ENCODE assay signal across 9 cellular contexts in genomic region chr10:110410329-110411046, GRCh38.
A peak's percentile ranks its signal among the peaks of the same experiment; 100 is the strongest.
DNase-seq lines count a peak whose midpoint lies in the region; ATAC-seq and TF ChIP-seq lines count a peak whose summit lies in the region.
"Had no signal": no experiment of that assay in that cellular context is flagged by ENCODE, and none has a peak within 500 bp of the region (broad histone marks: within the 10 kb centered on the region; RNA-seq: fewer than 3 reads in every experiment).

No MANE protein-coding gene starts in this region.

- ATAC-seq in GM18861 (IDR thresholded peaks at IDR 0.05; ENCODE audit: unreplicated experiment) (no peak), HG03280 (IDR thresholded peaks at IDR 0.05; ENCODE audit: unreplicated experiment) (no peak)

- no peak overlapping the region for H3K4me3 ChIP-seq in AG04449 (ENCODE audit: low read depth, low read length)

- peak overlapping the region; percentile 95 for H3K27ac Mint-ChIP-seq in MCF 10A (ENCODE audit: low read depth, unreplicated experiment)

- POLR2A ChIA-PET in AG04449 (lab: Yijun Ruan, JAX): interaction anchor here (1.0 to 2.8 kb wide), 3 partner anchors 12 to 88 kb away, joined by 5 to 21 read pairs (median 5); no protein-coding TSS in a partner anchor
- POLR2A ChIA-PET in MCF 10A (lab: Yijun Ruan, JAX): interaction anchor here (0.6 to 3.7 kb wide), 8 partner anchors 12 to 92 kb away, joined by 3 to 25 read pairs (median 7); partner anchors contain the start of gene DUSP5

- H3K36me3 Mint-ChIP-seq in MCF 10A (ENCODE audit: insufficient read depth, unreplicated experiment): peaks cover 6% of the 10 kb centered on the region

- peak overlapping the region; percentile 34 for H3K4me3 Mint-ChIP-seq in MCF 10A (ENCODE audit: unreplicated experiment)

- DNase-seq in AG04449 (ENCODE audit: low read depth, low spot score): peak; percentile 96
- DNase-seq in HS-27A (ENCODE audit: low read depth): peak; percentile 85
- DNase-seq in MCF 10A (ENCODE audit: unreplicated experiment): peak; percentile 99
- peak; percentile 87 to 92 for DNase-seq in lung microvascular endothelial cell (ENCODE audit: low read depth in 2 of 2)
- no peak for DNase-seq in anterior cingulate cortex (lab: John Stamatoyannopoulos, UW)
- no peak for DNase-seq in GM19238 (ENCODE audit: insufficient read length, low spot score)
- DNase-seq: stimulated activated CD4-positive, alpha-beta T cell treated with anti-CD3 and anti-CD28 coated beads, Interleukin-4, amount 100 ng/mL, for 24 hours had no signal

- no peaks in the 10 kb centered on the region for H3K27me3 Mint-ChIP-seq in MCF 10A (ENCODE audit: insufficient read depth, unreplicated experiment)

- no TSS peak for BruUV-seq in MCF 10A (replicated peaks; lab: Mats Ljungman, UMichigan)

- intact Hi-C loops in MCF 10A (cut with micrococcal nuclease): loop anchor here (1.0 to 5.0 kb wide), 4 partner anchors 11 to 98 kb away; no protein-coding TSS in a partner anchor

- H3K9me3 Mint-ChIP-seq in MCF 10A (ENCODE audit: unreplicated experiment): no peaks in the 10 kb centered on the region

- peaks cover 72% of the 10 kb centered on the region for H3K4me1 Mint-ChIP-seq in MCF 10A (ENCODE audit: insufficient read depth, unreplicated experiment)

- TF ChIP-seq CTCF in AG04449 (IDR thresholded peaks at IDR 0.05; ENCODE audit: insufficient read depth, low read length, missing control alignments) (no peak), MCF 10A (IDR thresholded peaks at IDR 0.05; ENCODE audit: unreplicated experiment) (no peak)

- CTCF ChIA-PET in AG04449 (lab: Yijun Ruan, JAX) (interaction anchor here (1.0 to 3.4 kb wide), 4 partner anchors 15 to 74 kb away, joined by 3 to 12 read pairs (median 4); no protein-coding TSS in a partner anchor), MCF 10A (lab: Yijun Ruan, JAX) (interaction anchor here (0.5 to 1.6 kb wide), 5 partner anchors 12 to 136 kb away, joined by 3 to 6 read pairs (median 3); no protein-coding TSS in a partner anchor)

Comparison
In these comparisons a context has a peak if more than half of its experiments do, and no peak if none do; other contexts are left out.
1. DNase-seq: peak in AG04449 (single experiment), HS-27A (single experiment), MCF 10A (single experiment) and lung microvascular endothelial cell (2 of 2); none in anterior cingulate cortex (0 of 58) and GM19238 (single experiment).